35 cellular contexts compared by ENCODE assay signal in the genomic region with DNA sequence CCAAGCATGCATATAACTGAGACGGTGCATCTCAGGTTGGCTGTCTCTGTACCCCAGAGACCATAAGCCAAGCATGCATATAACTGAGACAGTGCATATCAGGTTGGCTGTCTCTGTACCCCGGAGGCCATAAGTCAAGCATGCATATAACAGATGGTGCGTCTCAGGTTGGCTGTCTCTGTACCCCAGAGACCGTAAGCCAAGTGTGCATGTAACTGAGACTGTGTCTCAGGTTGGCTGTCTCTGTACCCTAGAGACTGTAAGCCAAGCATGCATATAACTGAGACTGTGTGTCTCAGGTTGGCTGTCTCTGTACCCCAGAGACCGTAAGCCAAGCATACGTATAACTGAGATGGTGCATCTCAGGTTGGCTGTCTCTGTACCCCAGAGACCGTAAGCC. TPM values are rescaled to one million over a fixed set of nuclear protein-coding genes. Genes with fewer than 3 reads are reported as not detected.
"Had no signal": no experiment of that assay in that cellular context is flagged by ENCODE, and none has a peak within 500 bp of the region (broad histone marks: within the 10 kb centered on the region; RNA-seq: fewer than 3 reads in every experiment).

No MANE protein-coding gene starts in this region.

- H3K27ac ChIP-seq: body of pancreas, brain microvascular endothelial cell, breast epithelium, cardiac muscle cell, VCaP had no signal

- H3K27me3 ChIP-seq: body of pancreas, brain microvascular endothelial cell, breast epithelium, cardiac muscle cell had no signal

- ATAC-seq: activated CD8-positive, alpha-beta T cell treated with anti-CD3 and anti-CD28 coated beads for 36 hours; activated naive CD8-positive, alpha-beta T cell treated with anti-CD3 and anti-CD28 coated beads, Interleukin-2, amount 50 U/mL, for 24 hours; body of pancreas had no signal

- DNase-seq: activated B cell treated with CpG ODN at 0.5 μM for 24 hours; activated CD4-positive, alpha-beta memory T cell treated with anti-CD3 and anti-CD28 coated beads for 36 hours; activated CD4-positive, alpha-beta T cell treated with anti-CD3 and anti-CD28 coated beads for 4 hours; activated CD4-positive, alpha-beta T cell treated with anti-CD3 and anti-CD28 coated beads, Interleukin-2, amount 10 ng/mL, durations not matched to agents 24 days and 14 days; activated CD4-positive, alpha-beta T cell treated with anti-CD3 and anti-CD28 coated beads, Interleukin-2, amount 50 U/mL, for 1 hour; activated CD4-positive, alpha-beta T cell treated with anti-CD3 and anti-CD28 coated beads, Interleukin-2, amount 50 U/mL, for 4 hours; activated CD4-positive, CD25-positive, alpha-beta regulatory T cell treated with anti-CD3 and anti-CD28 coated beads, Interleukin-2, amount 50 U/mL, for 72 hours; activated CD8-positive, alpha-beta memory T cell treated with anti-CD3 and anti-CD28 coated beads, Interleukin-2, amount 50 U/mL, for 4 hours; activated CD8-positive, alpha-beta T cell treated with anti-CD3 and anti-CD28 coated beads for 36 hours; activated effector memory CD4-positive, alpha-beta T cell treated with Interleukin-2 at 50 U/mL for 16 hours; activated naive CD4-positive, alpha-beta T cell treated with anti-CD3 and anti-CD28 coated beads, Interleukin-2, amount 10 ng/mL, durations not matched to agents 7 days and 5 days; activated naive CD4-positive, alpha-beta T cell treated with Interleukin-2 at 50 U/mL for 16 hours; activated naive CD8-positive, alpha-beta T cell treated with anti-CD3 and anti-CD28 coated beads, Interleukin-2, amount 10 ng/mL, durations not matched to agents 7 days and 5 days; activated naive CD8-positive, alpha-beta T cell treated with anti-CD3 and anti-CD28 coated beads, Interleukin-2, amount 50 U/mL, for 24 hours; activated T-cell treated with anti-CD3 and anti-CD28 coated beads for 4 hours; activated T-cell treated with anti-CD3 and anti-CD28 coated beads, Interleukin-2, amount 50 U/mL, for 24 hours; activated T-cell treated with anti-CD3 and anti-CD28 coated beads, Interleukin-2, amount 50 U/mL, for 48 hours; amygdala; aorta; body of pancreas; brain microvascular endothelial cell; caudate nucleus; cerebellar nuclear complex; T-helper 1 cell; T-helper 2 cell; T-helper 9 cell had no signal

- H3K4me3 ChIP-seq: body of pancreas, breast epithelium, cardiac muscle cell had no signal

- H3K4me1 ChIP-seq: body of pancreas, breast epithelium had no signal

- FAIRE-seq: astrocyte, TTC549 had no signal

- H3K36me3 ChIP-seq: brain microvascular endothelial cell, breast epithelium, cardiac muscle cell had no signal

- H3K9me3 ChIP-seq: body of pancreas had no signal

RNA-seq across cellular contexts. Expression of a gene that starts 30.8 kb away (rescaled TPM):
- total RNA-seq: activated CD4-positive, alpha-beta memory T cell treated with anti-CD3 and anti-CD28 coated beads for 36 hours; activated CD4-positive, alpha-beta T cell treated with anti-CD3 and anti-CD28 coated beads, Interleukin-2, amount 10 ng/mL, durations not matched to agents 24 days and 14 days; activated CD8-positive, alpha-beta memory T cell treated with anti-CD3 and anti-CD28 coated beads for 36 hours; activated CD8-positive, alpha-beta T cell treated with anti-CD3 and anti-CD28 coated beads for 36 hours; activated naive CD8-positive, alpha-beta T cell treated with anti-CD3 and anti-CD28 coated beads, Interleukin-2, amount 10 ng/mL, durations not matched to agents 7 days and 5 days; activated T-helper 2 cell treated with anti-CD3 and anti-CD28 coated beads, Interferon-gamma antibody, Interleukin-2, Interleukin-4, amounts not matched to agents 10 μg/mL and 5 μg/mL and 100 μg/mL, durations not matched to agents 14 hours and 24 hours and 36 hours; aorta; astrocyte; body of pancreas; breast epithelium; cardiac muscle cell; chondrocyte had no signal
- polyA plus RNA-seq: adipose tissue, aorta, cardiac muscle cell had no signal

RNA-seq across cellular contexts. Expression of a gene that starts 35.3 kb away (rescaled TPM):
- total RNA-seq: activated CD4-positive, alpha-beta memory T cell treated with anti-CD3 and anti-CD28 coated beads for 36 hours; activated CD4-positive, alpha-beta T cell treated with anti-CD3 and anti-CD28 coated beads, Interleukin-2, amount 10 ng/mL, durations not matched to agents 24 days and 14 days; activated naive CD8-positive, alpha-beta T cell treated with anti-CD3 and anti-CD28 coated beads, Interleukin-2, amount 10 ng/mL, durations not matched to agents 7 days and 5 days; activated T-helper 2 cell treated with anti-CD3 and anti-CD28 coated beads, Interferon-gamma antibody, Interleukin-2, Interleukin-4, amounts not matched to agents 10 μg/mL and 5 μg/mL and 100 μg/mL, durations not matched to agents 14 hours and 24 hours and 36 hours; aorta; astrocyte; body of pancreas; cardiac muscle cell; chondrocyte had no signal
- polyA plus RNA-seq: aorta, cardiac muscle cell had no signal
